Comparison of ENCODE assay signal across 14 cellular contexts in genomic region chr10:47309403-47310089, GRCh38. TPM values are rescaled to one million over a fixed set of nuclear protein-coding genes. Genes with fewer than 3 reads are reported as not detected.
A peak's percentile ranks its signal among the peaks of the same experiment; 100 is the strongest.
DNase-seq lines count a peak whose midpoint lies in the region; ATAC-seq, FAIRE-seq and TF ChIP-seq lines count a peak whose summit lies in the region.
"Had no signal": no experiment of that assay in that cellular context is flagged by ENCODE, and none has a peak within 500 bp of the region (broad histone marks: within the 10 kb centered on the region; RNA-seq: fewer than 3 reads in every experiment).

No MANE protein-coding gene starts in this region.

- TF ChIP-seq CTCF in chondrocyte (IDR thresholded peaks at IDR 0.05) (peak; percentile 68), pancreas (IDR thresholded peaks at IDR 0.05) (no peak)

- no peak for ATAC-seq in pancreas
- no peak for ATAC-seq in GM21381 (IDR thresholded peaks at IDR 0.05; ENCODE audit: unreplicated experiment)
- ATAC-seq: right lobe of liver had no signal

- DNase-seq in activated CD4-positive, alpha-beta T cell treated with anti-CD3 and anti-CD28 coated beads, Interleukin-2, amount 10 ng/mL, durations not matched to agents 24 days and 14 days, result peak; percentile 68
- DNase-seq in activated CD4-positive, alpha-beta T cell treated with anti-CD3 and anti-CD28 coated beads for 4 hours, result no peak
- DNase-seq in chondrocyte (ENCODE audit: low spot score) (no peak), pancreas (no peak), G401 (ENCODE audit: low spot score) (no peak), HuH-7.5 (ENCODE audit: low spot score) (no peak)
- DNase-seq: C1 segment of cervical spinal cord, Karpas-422 had no signal

- no peaks in the 10 kb centered on the region for H3K9me3 Mint-ChIP-seq in activated CD4-positive, alpha-beta T cell treated with anti-CD3 and anti-CD28 coated beads, Interleukin-2, amount 10 ng/mL, durations not matched to agents 24 days and 14 days
- H3K9me3 Mint-ChIP-seq in chondrocyte (ENCODE audit: low read depth), result no peaks in the 10 kb centered on the region

- H3K27me3 ChIP-seq in pancreas, result no peaks in the 10 kb centered on the region
- H3K27me3 ChIP-seq: right lobe of liver had no signal

- H3K36me3 Mint-ChIP-seq in activated CD4-positive, alpha-beta T cell treated with anti-CD3 and anti-CD28 coated beads, Interleukin-2, amount 10 ng/mL, durations not matched to agents 24 days and 14 days (ENCODE audit: low read depth), result no peaks in the 10 kb centered on the region
- no peaks in the 10 kb centered on the region for H3K36me3 Mint-ChIP-seq in chondrocyte (ENCODE audit: low read depth)

- in situ Hi-C loops in G401 (cut with HindIII; ENCODE audit: low sequenced_read_pairs), result no loop called here

- peaks cover 2% of the 10 kb centered on the region for H3K27me3 Mint-ChIP-seq in activated CD4-positive, alpha-beta T cell treated with anti-CD3 and anti-CD28 coated beads, Interleukin-2, amount 10 ng/mL, durations not matched to agents 24 days and 14 days
- H3K27me3 Mint-ChIP-seq in chondrocyte (ENCODE audit: low read depth), result peaks cover 27% of the 10 kb centered on the region

- peak overlapping the region in 3 of 4 donors; percentile 3 to 46 (median 10) for H3K27ac ChIP-seq in pancreas
- H3K27ac ChIP-seq: right lobe of liver had no signal

- peaks cover 0 to 5% (median 5%) of the 10 kb centered on the region in 3 donors for H3K36me3 ChIP-seq in pancreas
- H3K36me3 ChIP-seq: right lobe of liver had no signal

- H3K27ac Mint-ChIP-seq in activated CD4-positive, alpha-beta T cell treated with anti-CD3 and anti-CD28 coated beads, Interleukin-2, amount 10 ng/mL, durations not matched to agents 24 days and 14 days, result no peak overlapping the region
- no peak overlapping the region for H3K27ac Mint-ChIP-seq in chondrocyte (ENCODE audit: unreplicated experiment)

- peaks cover 21 to 43% (median 40%) of the 10 kb centered on the region in 3 donors for H3K4me1 ChIP-seq in pancreas
- H3K4me1 ChIP-seq: right lobe of liver had no signal

- TF ChIP-seq EP300 in Ishikawa (IDR thresholded peaks at IDR 0.05; ENCODE audit: borderline replicate concordance), result no peak

- peak; percentile 70 for TF ChIP-seq RAD21 in Ishikawa (IDR thresholded peaks at IDR 0.05; ENCODE audit: low read depth)

- no peaks in the 10 kb centered on the region for H3K9me3 ChIP-seq in pancreas
- H3K9me3 ChIP-seq: right lobe of liver had no signal

- 85 to 86% methylated on average over 30 to 34 of the region's 34 CpGs for WGBS in pancreas, 2 donors

- no peak overlapping the region for H3K4me3 Mint-ChIP-seq in activated CD4-positive, alpha-beta T cell treated with anti-CD3 and anti-CD28 coated beads, Interleukin-2, amount 10 ng/mL, durations not matched to agents 24 days and 14 days
- no peak overlapping the region for H3K4me3 Mint-ChIP-seq in chondrocyte (ENCODE audit: unreplicated experiment)

- no peak overlapping the region for H3K4me3 ChIP-seq in pancreas
- H3K4me3 ChIP-seq: right lobe of liver had no signal

- peaks cover 13% of the 10 kb centered on the region for H3K4me1 Mint-ChIP-seq in activated CD4-positive, alpha-beta T cell treated with anti-CD3 and anti-CD28 coated beads, Interleukin-2, amount 10 ng/mL, durations not matched to agents 24 days and 14 days
- peaks cover 6% of the 10 kb centered on the region for H3K4me1 Mint-ChIP-seq in chondrocyte (ENCODE audit: low read depth)

- no peak for FAIRE-seq in pancreas (lab: Jason Lieb, UNC)
- FAIRE-seq: colon, islet of Langerhans had no signal

- intact Hi-C loops in activated CD4-positive, alpha-beta T cell treated with anti-CD3 and anti-CD28 coated beads, Interleukin-2, amount 10 ng/mL, durations not matched to agents 24 days and 14 days (cut with micrococcal nuclease), result loop anchor here (5.0 kb wide), 1 partner anchor 127 kb away; no protein-coding TSS in a partner anchor
- intact Hi-C loops in pancreas (cut with DNase I), result loop anchor here in 2 of 3 donors (5.0 to 10.0 kb wide), 2 partner anchors 262 to 285 kb away; no protein-coding TSS in a partner anchor

TF ChIP-seq in Ishikawa, 13 proteins besides CTCF, POLR2A, EP300 and RAD21:
- TF ChIP-seq MAX (IDR thresholded peaks at IDR 0.05) (no peak), NFIC (IDR thresholded peaks at IDR 0.05) (no peak), CEBPB (IDR thresholded peaks at IDR 0.05) (no peak)

RNA-seq across cellular contexts. Expression of gene GDF10, which starts 9.5 kb away (rescaled TPM):
- 0.49 and 0.59 TPM in 2 replicates for total RNA-seq in activated CD4-positive, alpha-beta T cell treated with anti-CD3 and anti-CD28 coated beads, Interleukin-2, amount 10 ng/mL, durations not matched to agents 24 days and 14 days
- total RNA-seq in chondrocyte, result 0.31 to 3.2 TPM (median 0.67 TPM) in 3 replicates
- total RNA-seq in pancreas, result 10 to 100 TPM in 4 of 6 donors, 1 to 10 TPM in 2; 2.5 to 13.7 (median 12.3) TPM
- 1 to 10 TPM; 2.0 to 4.5 TPM for polyA plus RNA-seq in pancreas
- total RNA-seq in G401 (2014; rRNA removed; shearing (Covaris generic)), result not detected in 2 replicates
- total RNA-seq: right lobe of liver, RPMI7951 had no signal

RNA-seq across cellular contexts. Expression of gene GDF2, which starts 12.7 kb away (rescaled TPM):
- not detected in 2 replicates for total RNA-seq in activated CD4-positive, alpha-beta T cell treated with anti-CD3 and anti-CD28 coated beads, Interleukin-2, amount 10 ng/mL, durations not matched to agents 24 days and 14 days
- total RNA-seq in chondrocyte (not detected in 3 replicates), pancreas (not detected)
- polyA plus RNA-seq in pancreas, result not detected
- not detected in 2 replicates for total RNA-seq in G401 (2014; rRNA removed; shearing (Covaris generic))
- total RNA-seq: RPMI7951 had no signal

RNA-seq across cellular contexts. Expression of gene RBP3, which starts 38.6 kb away (rescaled TPM):
- not detected in 2 replicates for total RNA-seq in activated CD4-positive, alpha-beta T cell treated with anti-CD3 and anti-CD28 coated beads, Interleukin-2, amount 10 ng/mL, durations not matched to agents 24 days and 14 days
- total RNA-seq in chondrocyte, result not detected in 3 replicates
- not detected for total RNA-seq in pancreas
- polyA plus RNA-seq in pancreas, result not detected
- not detected in 2 replicates for total RNA-seq in G401 (2014; rRNA removed; shearing (Covaris generic))
- total RNA-seq: right lobe of liver, RPMI7951 had no signal
